ENCODE assay signal across 8 cellular contexts in the genomic region with DNA sequence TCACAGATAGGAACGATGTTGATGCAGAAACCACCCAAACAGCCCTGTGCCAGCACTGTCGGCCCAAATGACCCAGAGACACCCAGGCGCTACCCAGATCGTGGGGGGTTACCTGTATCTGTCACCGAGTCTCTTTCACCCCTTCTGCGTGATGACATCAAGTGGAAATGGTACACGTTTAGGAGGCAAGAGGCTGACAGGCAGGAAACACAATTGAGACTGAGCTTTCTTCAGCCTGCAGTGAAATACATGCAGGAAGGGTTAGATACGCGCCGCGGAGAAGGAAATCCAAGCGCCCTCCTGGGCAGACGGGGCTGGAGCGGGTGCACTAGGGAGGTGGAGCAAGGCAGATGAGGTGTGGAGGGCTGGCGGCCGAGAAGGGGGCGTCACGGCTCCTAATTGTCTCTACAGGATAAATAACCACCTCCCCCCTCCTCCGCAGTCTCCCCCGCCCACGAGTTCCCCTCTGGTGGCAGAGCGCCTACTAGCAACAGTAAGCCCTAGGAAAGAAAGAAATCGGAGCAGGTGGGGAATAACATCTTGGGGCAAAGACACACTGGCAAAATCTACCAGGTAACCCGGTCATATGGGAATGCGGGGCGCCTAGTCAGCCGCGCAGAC. TPM values are rescaled to one million over a fixed set of nuclear protein-coding genes. Genes with fewer than 3 reads are reported as not detected.
A peak's percentile ranks its signal among the peaks of the same experiment; 100 is the strongest.
DNase-seq lines count a peak whose midpoint lies in the region; ATAC-seq and TF ChIP-seq lines count a peak whose summit lies in the region.

A gene with protein sequence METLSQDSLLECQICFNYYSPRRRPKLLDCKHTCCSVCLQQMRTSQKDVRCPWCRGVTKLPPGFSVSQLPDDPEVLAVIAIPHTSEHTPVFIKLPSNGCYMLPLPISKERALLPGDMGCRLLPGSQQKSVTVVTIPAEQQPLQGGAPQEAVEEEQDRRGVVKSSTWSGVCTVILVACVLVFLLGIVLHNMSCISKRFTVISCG (minus strand): TSS at position 325 of the 621 bp plus-strand sequence. CDS start 76,544 bp downstream, outside the sequence.

- no peaks in the 10 kb centered on the region for H3K27me3 ChIP-seq in foreskin keratinocyte
- peaks cover 6% of the 10 kb centered on the region for H3K27me3 ChIP-seq in upper lobe of right lung

- H3K27ac Mint-ChIP-seq in nephron progenitor cell = no peak within 1 kb of the TSS

- H3K4me1 ChIP-seq in foreskin keratinocyte (peaks cover 29% of the 10 kb centered on the region), upper lobe of right lung (peaks cover 8% of the 10 kb centered on the region)

- intact Hi-C loops in upper lobe of right lung (cut with DNase I) = loop anchor here (5.0 to 10.0 kb wide), 2 partner anchors 258 to 310 kb away; no protein-coding TSS in a partner anchor

- H3K36me3 Mint-ChIP-seq in nephron progenitor cell (ENCODE audit: low read depth) = peaks cover 31% of the 10 kb centered on the region

- peak within 1 kb of the TSS; percentile 73 for H3K4me3 ChIP-seq in upper lobe of right lung

- peak; percentile 24 for TF ChIP-seq CTCF in foreskin keratinocyte (conservative IDR thresholded peaks at IDR 0.05)
- TF ChIP-seq CTCF in nephron progenitor cell (IDR thresholded peaks at IDR 0.05) = no peak
- no peak for TF ChIP-seq CTCF in upper lobe of right lung (IDR thresholded peaks at IDR 0.05)

- H3K4me3 Mint-ChIP-seq in nephron progenitor cell = peak within 1 kb of the TSS; percentile 86

- no peaks in the 10 kb centered on the region for H3K36me3 ChIP-seq in upper lobe of right lung

- DNase-seq in D341Med (ENCODE audit: low spot score) (peak; percentile 61), NCI-H146 treated with DMSO at 0.1 percent for 48 hours (lab: John Stamatoyannopoulos, UW; ENCODE audit: unreplicated experiment) (peak; percentile 84), foreskin keratinocyte (no peak), nephron progenitor cell (peak; percentile 73), upper lobe of right lung (peak; percentile 63), HuH-7 (ENCODE audit: low spot score) (no peak), NOMO-1 treated with DMSO at 0.1 percent for 48 hours (lab: John Stamatoyannopoulos, UW; ENCODE audit: unreplicated experiment) (no peak)
- peak; percentile 15 for DNase-seq in activated T-helper 9 cell treated with anti-CD3 and anti-CD28 coated beads, Interleukin-2, amount 50 U/mL, for 16 hours (ENCODE audit: low read depth)

- ATAC-seq in foreskin keratinocyte (peak; percentile 11), upper lobe of right lung (no peak)

- peak within 1 kb of the TSS; percentile 80 for H3K27ac ChIP-seq in foreskin keratinocyte
- peak within 1 kb of the TSS; percentile 82 for H3K27ac ChIP-seq in upper lobe of right lung

- no peaks in the 10 kb centered on the region for H3K9me3 ChIP-seq in upper lobe of right lung

- peaks cover 30% of the 10 kb centered on the region for H3K4me1 Mint-ChIP-seq in nephron progenitor cell

- peaks cover 41% of the 10 kb centered on the region for H3K27me3 Mint-ChIP-seq in nephron progenitor cell (ENCODE audit: low read depth, poor library complexity)

- H3K9me3 Mint-ChIP-seq in nephron progenitor cell = peaks cover 6% of the 10 kb centered on the region

RNA-seq across cellular contexts. Expression of the gene that starts here (rescaled TPM):
- total RNA-seq in foreskin keratinocyte = 13.1 and 14.4 TPM in 2 replicates
- polyA plus RNA-seq in foreskin keratinocyte = 2.1 TPM in 2 replicates
- total RNA-seq in upper lobe of right lung = 21.2 TPM

Comparison
In these comparisons a context has a peak if more than half of its experiments do, and no peak if none do; other contexts are left out.
1. DNase-seq: peak in D341Med (single experiment), NCI-H146 treated with DMSO at 0.1 percent for 48 hours (single experiment), activated T-helper 9 cell treated with anti-CD3 and anti-CD28 coated beads, Interleukin-2, amount 50 U/mL, for 16 hours (single experiment), nephron progenitor cell (single experiment) and upper lobe of right lung (single experiment); none in foreskin keratinocyte (0 of 2), HuH-7 (single experiment) and NOMO-1 treated with DMSO at 0.1 percent for 48 hours (single experiment).